ENCODE assay signal across 8 cellular contexts in the genomic region with DNA sequence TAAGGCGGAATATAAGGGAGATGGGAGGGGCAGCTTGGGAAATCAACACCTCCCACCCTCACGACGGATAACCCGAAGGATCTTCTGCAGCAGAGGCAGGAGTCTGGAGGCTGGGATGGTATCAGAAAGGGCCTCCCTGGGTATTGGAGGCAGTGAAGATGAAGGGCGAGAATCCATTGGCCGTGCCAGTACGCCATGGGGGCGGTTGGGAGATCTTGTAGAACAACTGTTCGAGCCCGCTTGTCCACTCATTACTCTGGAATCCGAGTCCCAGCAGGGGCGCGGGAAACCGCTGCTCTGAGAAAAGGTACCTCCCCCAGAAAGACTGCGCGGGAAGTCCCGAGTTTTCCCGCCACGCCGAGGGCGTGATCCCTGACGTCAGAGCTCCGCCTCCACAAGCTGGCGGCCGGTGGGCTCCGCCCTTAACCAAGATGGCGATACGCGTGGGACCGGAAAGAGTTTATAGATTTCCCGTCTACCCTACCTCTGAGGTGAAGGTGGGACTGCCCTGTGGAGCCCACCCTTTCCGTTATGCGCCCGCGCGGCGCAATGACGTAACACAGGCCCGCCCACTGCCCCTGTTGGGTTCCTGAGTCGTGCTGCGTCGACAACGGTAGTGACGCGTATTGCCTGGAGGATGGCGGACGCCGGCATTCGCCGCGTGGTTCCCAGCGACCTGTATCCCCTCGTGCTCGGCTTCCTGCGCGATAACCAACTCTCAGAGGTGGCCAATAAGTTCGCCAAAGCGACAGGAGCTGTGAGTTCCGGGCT. TPM values are rescaled to one million over a fixed set of nuclear protein-coding genes. Genes with fewer than 3 reads are reported as not detected.
DNase-seq lines count a peak whose midpoint lies in the region; ATAC-seq and TF ChIP-seq lines count a peak whose summit lies in the region.

A gene (plus strand): TSS at position 616 of the 771 bp plus-strand sequence. CDS start 22 bp downstream, at position 638.

- no peak for TF ChIP-seq CTCF in GM12864 (IDR thresholded peaks at IDR 0.05; ENCODE audit: low read depth, low read length, missing control alignments)
- no peak for TF ChIP-seq CTCF in osteocyte (IDR thresholded peaks at IDR 0.05)

- no peaks in the 10 kb centered on the region for H3K27me3 ChIP-seq in thymus (ENCODE audit: control insufficient read depth, insufficient read depth)

- H3K27ac Mint-ChIP-seq in osteocyte (ENCODE audit: unreplicated experiment) = peak within 1 kb of the TSS; percentile 98

- peak within 1 kb of the TSS; percentile 84 for H3K4me3 Mint-ChIP-seq in osteocyte (ENCODE audit: unreplicated experiment)

- peaks cover 6% of the 10 kb centered on the region for H3K4me1 ChIP-seq in thymus (ENCODE audit: control insufficient read depth, insufficient read depth, low read length)

- DNase-seq in GM12864 (ENCODE audit: low read depth) (peak; percentile 96), NCI-H1417 (lab: John Stamatoyannopoulos, UW) (peak; percentile 94 to 97 (median 94)), SW 1271 (lab: John Stamatoyannopoulos, UW) (peak; percentile 94 to 97), head of caudate nucleus (peak; percentile 94 to 100 (median 98)), osteocyte (ENCODE audit: extremely low spot score, unreplicated experiment) (peak; percentile 99)
- DNase-seq in activated naive CD8-positive, alpha-beta T cell treated with anti-CD3 and anti-CD28 coated beads, Interleukin-2, amount 50 U/mL, for 16 hours (ENCODE audit: low read depth, low spot score) = peak; percentile 99

- peak within 1 kb of the TSS; percentile 75 for H3K4me3 ChIP-seq in GM12864 (ENCODE audit: low read depth, low read length)
- peak within 1 kb of the TSS; percentile 69 for H3K4me3 ChIP-seq in thymus (ENCODE audit: low read length)

- peak; percentile 96 for ATAC-seq in HG02759 (IDR thresholded peaks at IDR 0.05; ENCODE audit: unreplicated experiment)

- WGBS in thymus = 14% methylated on average over 59 of the region's 59 CpGs

- no peaks in the 10 kb centered on the region for H3K9me3 Mint-ChIP-seq in osteocyte (ENCODE audit: unreplicated experiment)

- H3K9me3 ChIP-seq in thymus (ENCODE audit: control insufficient read depth) = no peaks in the 10 kb centered on the region

- peak within 1 kb of the TSS; percentile 86 for H3K27ac ChIP-seq in thymus (ENCODE audit: low read depth)

- peaks cover 21% of the 10 kb centered on the region for H3K4me1 Mint-ChIP-seq in osteocyte (ENCODE audit: unreplicated experiment)

- no peaks in the 10 kb centered on the region for H3K27me3 Mint-ChIP-seq in osteocyte (ENCODE audit: unreplicated experiment)

- H3K36me3 ChIP-seq in thymus (ENCODE audit: control insufficient read depth, insufficient read depth) = peaks cover 18% of the 10 kb centered on the region

- peaks cover 23% of the 10 kb centered on the region for H3K36me3 Mint-ChIP-seq in osteocyte (ENCODE audit: unreplicated experiment)

- intact Hi-C loops in head of caudate nucleus (cut with DNase I) = no loop called here

RNA-seq across cellular contexts. Expression of the gene that starts here (rescaled TPM):
- 46.0 and 48.2 TPM in 2 replicates for total RNA-seq in osteocyte
- 42.5 TPM for polyA plus RNA-seq in thymus

Comparison
In these comparisons a context has a peak if more than half of its experiments do, and no peak if none do; other contexts are left out.
1. Peak in every context shown above with its lines: DNase-seq, ATAC-seq, H3K4me3 ChIP-seq and H3K27ac ChIP-seq.